Comparison of ENCODE assay signal across 18 cellular contexts in genomic region chr3:27193056-27193455, GRCh38.
DNase-seq lines count a peak whose midpoint lies in the region; ATAC-seq, FAIRE-seq and TF ChIP-seq lines count a peak whose summit lies in the region.
"Had no signal": no experiment of that assay in that cellular context is flagged by ENCODE, and none has a peak within 500 bp of the region (broad histone marks: within the 10 kb centered on the region; RNA-seq: fewer than 3 reads in every experiment).

No MANE protein-coding gene starts in this region.

- H4K20me1 ChIP-seq in astrocyte (ENCODE audit: insufficient read depth, low read length), result no peaks in the 10 kb centered on the region
- no peaks in the 10 kb centered on the region for H4K20me1 ChIP-seq in osteoblast (ENCODE audit: insufficient read depth, low read length)

- H3K36me3 Mint-ChIP-seq in astrocyte (ENCODE audit: low read depth, unreplicated experiment) (peaks cover 5% of the 10 kb centered on the region), type B pancreatic cell (no peaks in the 10 kb centered on the region)
- H3K36me3 Mint-ChIP-seq: CD4-positive, alpha-beta memory T cell had no signal

- FAIRE-seq in H54 (lab: Jason Lieb, UNC) (peak; percentile 20), astrocyte (lab: Jason Lieb, UNC) (no peak), GM12892 (lab: Jason Lieb, UNC) (no peak)

- H3K4me2 ChIP-seq in astrocyte (ENCODE audit: low read length) (no peak overlapping the region), osteoblast (ENCODE audit: insufficient read depth, low read length) (no peak overlapping the region)
- H3K4me2 ChIP-seq: GM23338 had no signal

- H3K9me3 ChIP-seq in astrocyte (ENCODE audit: insufficient read depth, low read depth, low read length), result no peaks in the 10 kb centered on the region
- no peaks in the 10 kb centered on the region for H3K9me3 ChIP-seq in osteoblast (ENCODE audit: low read depth, low read length)

- TF ChIP-seq CTCF in AG10803 (conservative IDR thresholded peaks at IDR 0.05; ENCODE audit: low read length) (no peak), astrocyte (IDR thresholded peaks at IDR 0.05; ENCODE audit: insufficient read depth, low read depth, low read length) (no peak), osteoblast (IDR thresholded peaks at IDR 0.05; ENCODE audit: extremely low read depth, low read depth, low read length) (no peak), type B pancreatic cell (conservative IDR thresholded peaks at IDR 0.05) (no peak)

- no peak overlapping the region for H3K4me3 Mint-ChIP-seq in astrocyte (ENCODE audit: unreplicated experiment)
- H3K4me3 Mint-ChIP-seq in type B pancreatic cell, result no peak overlapping the region
- H3K4me3 Mint-ChIP-seq: CD4-positive, alpha-beta memory T cell; GM23338 had no signal

- H3K4me1 Mint-ChIP-seq in astrocyte (ENCODE audit: low read depth, unreplicated experiment) (peaks cover 6% of the 10 kb centered on the region), type B pancreatic cell (ENCODE audit: unreplicated experiment) (no peaks in the 10 kb centered on the region)
- H3K4me1 Mint-ChIP-seq: CD4-positive, alpha-beta memory T cell had no signal

- DNase-seq in AG10803 (ENCODE audit: low read depth) (peak; percentile 27), H54 (ENCODE audit: insufficient read length, low spot score) (no peak), astrocyte (ENCODE audit: low read depth) (peak; percentile 42), osteoblast (ENCODE audit: insufficient read length, low spot score, missing footprints) (no peak), RPMI8226 (no peak), GM12892 (ENCODE audit: insufficient read length) (no peak), type B pancreatic cell (ENCODE audit: extremely low spot score, unreplicated experiment) (no peak)
- DNase-seq: 8988T; AML-193; CD4-positive, alpha-beta memory T cell; DMS79 treated with DMSO at 0.1 percent for 48 hours; GDM1; H7; Kasumi-1; KG1 had no signal

- peaks cover 1% of the 10 kb centered on the region for H3K9me3 Mint-ChIP-seq in astrocyte (ENCODE audit: unreplicated experiment)
- H3K9me3 Mint-ChIP-seq in type B pancreatic cell, result no peaks in the 10 kb centered on the region

- H3K36me3 ChIP-seq in astrocyte (ENCODE audit: insufficient read depth, low read length) (no peaks in the 10 kb centered on the region), osteoblast (ENCODE audit: insufficient read depth, low read length) (no peaks in the 10 kb centered on the region)

- H3K27ac Mint-ChIP-seq in astrocyte (ENCODE audit: unreplicated experiment), result no peak overlapping the region
- no peak overlapping the region for H3K27ac Mint-ChIP-seq in type B pancreatic cell
- H3K27ac Mint-ChIP-seq: CD4-positive, alpha-beta memory T cell; GM23338 had no signal

- no peak for ATAC-seq in GM18505 (IDR thresholded peaks at IDR 0.05; ENCODE audit: unreplicated experiment)
- ATAC-seq: GM23338 had no signal

- H3K27me3 Mint-ChIP-seq in astrocyte (ENCODE audit: low read depth, unreplicated experiment), result no peaks in the 10 kb centered on the region
- H3K27me3 Mint-ChIP-seq in type B pancreatic cell, result no peaks in the 10 kb centered on the region
- H3K27me3 Mint-ChIP-seq: CD4-positive, alpha-beta memory T cell had no signal

- H3K27ac ChIP-seq in astrocyte (ENCODE audit: low read depth, low read length), result no peak overlapping the region
- peak overlapping the region; percentile 72 for H3K27ac ChIP-seq in osteoblast (ENCODE audit: low read depth, low read length)
- H3K27ac ChIP-seq: C4-2B had no signal

- H3K79me2 ChIP-seq in astrocyte (ENCODE audit: insufficient read depth, low read length) (no peaks in the 10 kb centered on the region), osteoblast (ENCODE audit: insufficient read depth, low read length) (no peaks in the 10 kb centered on the region)

- H2AFZ ChIP-seq in astrocyte (ENCODE audit: low read depth, low read length) (no peak overlapping the region), osteoblast (ENCODE audit: low read length) (no peak overlapping the region)
- H2AFZ ChIP-seq: GM23338 had no signal

- peaks cover 8% of the 10 kb centered on the region for H3K4me1 ChIP-seq in astrocyte (ENCODE audit: insufficient read depth, low read length)
- H3K4me1 ChIP-seq in osteoblast (ENCODE audit: insufficient read depth, low read length), result peaks cover 24% of the 10 kb centered on the region

- H3K4me3 ChIP-seq in AG10803 (ENCODE audit: low read length), result no peak overlapping the region
- H3K4me3 ChIP-seq in astrocyte (ENCODE audit: insufficient read depth, low read depth, low read length), result no peak overlapping the region
- no peak overlapping the region for H3K4me3 ChIP-seq in osteoblast (ENCODE audit: insufficient read depth, low read length)
- H3K4me3 ChIP-seq: GM23338 had no signal

- no peaks in the 10 kb centered on the region for H3K27me3 ChIP-seq in astrocyte (ENCODE audit: insufficient read depth, low read length)
- no peaks in the 10 kb centered on the region for H3K27me3 ChIP-seq in osteoblast (ENCODE audit: insufficient read depth, low read length)

- TF ChIP-seq POLR2A in H54 (IDR thresholded peaks at IDR 0.05; ENCODE audit: low read depth, low read length), result no peak
- TF ChIP-seq POLR2A in GM18505 (IDR thresholded peaks at IDR 0.05; ENCODE audit: borderline replicate concordance, extremely low read depth, insufficient read depth, insufficient read length), result no peak
- TF ChIP-seq POLR2A in GM12892 (IDR thresholded peaks at IDR 0.05; ENCODE audit: low read depth, low read length), result no peak

- no peak overlapping the region for H3K9ac ChIP-seq in astrocyte (ENCODE audit: low read length)

Comparison
In these comparisons a context has a peak if more than half of its experiments do, and no peak if none do; other contexts are left out.
1. DNase-seq: peak in AG10803 (single experiment) and astrocyte (single experiment); none in H54 (single experiment), osteoblast (single experiment), RPMI8226 (single experiment), GM12892 (single experiment) and type B pancreatic cell (single experiment).